13 cellular contexts compared by ENCODE assay signal in genomic region chr15:41832875-41833274, GRCh38. TPM values are rescaled to one million over a fixed set of nuclear protein-coding genes. Genes with fewer than 3 reads are reported as not detected.
DNase-seq lines count a peak whose midpoint lies in the region; ATAC-seq and TF ChIP-seq lines count a peak whose summit lies in the region.
"Had no signal": no experiment of that assay in that cellular context is flagged by ENCODE, and none has a peak within 500 bp of the region (broad histone marks: within the 10 kb centered on the region; RNA-seq: fewer than 3 reads in every experiment).

No MANE protein-coding gene starts in this region.

- H3K27ac Mint-ChIP-seq in activated naive CD4-positive, alpha-beta T cell treated with anti-CD3 and anti-CD28 coated beads for 36 hours, result no peak overlapping the region
- peak overlapping the region; percentile 98 for H3K27ac Mint-ChIP-seq in type B pancreatic cell
- H3K27ac Mint-ChIP-seq: HFFc6; T-helper 2 cell treated with Interferon-gamma antibody and Interleukin-4, amounts not matched to agents 5 μg/mL and 100 μg/mL, for 36 hours had no signal

- H3K9me3 ChIP-seq in PC-3 (ENCODE audit: low read length), result no peaks in the 10 kb centered on the region

- H3K4me1 ChIP-seq in PC-3 (ENCODE audit: insufficient read depth, low read length), result peaks cover 27% of the 10 kb centered on the region

- no peaks in the 10 kb centered on the region for H3K36me3 ChIP-seq in PC-3 (ENCODE audit: low read depth, low read length)

- no peaks in the 10 kb centered on the region for H3K9me2 ChIP-seq in PC-3 (replicated peaks; ENCODE audit: low read length)

- intact Hi-C loops in activated naive CD4-positive, alpha-beta T cell treated with anti-CD3 and anti-CD28 coated beads for 36 hours (cut with micrococcal nuclease), result no loop called here
- intact Hi-C loops in PC-3 (cut with micrococcal nuclease), result no loop called here

- TF ChIP-seq CTCF in PC-3 (conservative IDR thresholded peaks at IDR 0.05; ENCODE audit: low read depth, low read length), result no peak
- TF ChIP-seq CTCF in type B pancreatic cell (conservative IDR thresholded peaks at IDR 0.05), result no peak
- TF ChIP-seq CTCF in GM13977 (IDR thresholded peaks at IDR 0.05; ENCODE audit: extremely low read depth, insufficient read depth, missing control alignments), result no peak

- H3K4me3 Mint-ChIP-seq in activated naive CD4-positive, alpha-beta T cell treated with anti-CD3 and anti-CD28 coated beads for 36 hours, result no peak overlapping the region
- peak overlapping the region; percentile 77 for H3K4me3 Mint-ChIP-seq in type B pancreatic cell
- H3K4me3 Mint-ChIP-seq: HFFc6 had no signal

- peak; percentile 20 for DNase-seq in activated naive CD4-positive, alpha-beta T cell treated with anti-CD3 and anti-CD28 coated beads for 36 hours
- DNase-seq in activated naive CD4-positive, alpha-beta T cell (lab: John Stamatoyannopoulos, UW), result no peak
- DNase-seq in PC-3, result peak; percentile 81
- peak; percentile 18 for DNase-seq in germinal center (ENCODE audit: low spot score)
- no peak for DNase-seq in type B pancreatic cell (ENCODE audit: extremely low spot score, unreplicated experiment)
- DNase-seq in GM13977 (ENCODE audit: low spot score), result no peak
- DNase-seq: HFFc6; islet precursor cell; nucleus accumbens; stimulated activated CD4-positive, alpha-beta T cell treated with anti-CD3 and anti-CD28 coated beads, Interleukin-1b, Interleukin-23, amount 100 ng/mL, for 48 hours had no signal

- no peak overlapping the region; the same call in 1 of the 2 replicates for H3K9ac ChIP-seq in PC-3 (ENCODE audit: low read length)

- BruUV-seq in PC-3 (replicated peaks; lab: Mats Ljungman, UMichigan), result no TSS peak

- H2AFZ ChIP-seq in PC-3 (ENCODE audit: low read length), result no peak overlapping the region

- H3K36me3 Mint-ChIP-seq in activated naive CD4-positive, alpha-beta T cell treated with anti-CD3 and anti-CD28 coated beads for 36 hours (ENCODE audit: low read depth), result peaks cover 3% of the 10 kb centered on the region
- H3K36me3 Mint-ChIP-seq in type B pancreatic cell, result peaks cover 12% of the 10 kb centered on the region

- H3K4me1 Mint-ChIP-seq in activated naive CD4-positive, alpha-beta T cell treated with anti-CD3 and anti-CD28 coated beads for 36 hours (ENCODE audit: low read depth), result peaks cover 41% of the 10 kb centered on the region
- H3K4me1 Mint-ChIP-seq in type B pancreatic cell (ENCODE audit: unreplicated experiment), result peaks cover 21% of the 10 kb centered on the region

- no peaks in the 10 kb centered on the region for H3F3A ChIP-seq in PC-3 (ENCODE audit: low read length, unreplicated experiment)

- in situ Hi-C loops in GM13977 (cut with MboI; ENCODE audit: low pct_unique_long_range_greater_than_20kb, low sequenced_read_pairs, unreplicated experiment), result no loop called here

- H3K27me3 Mint-ChIP-seq in activated naive CD4-positive, alpha-beta T cell treated with anti-CD3 and anti-CD28 coated beads for 36 hours (ENCODE audit: low read depth), result no peaks in the 10 kb centered on the region
- H3K27me3 Mint-ChIP-seq in type B pancreatic cell, result no peaks in the 10 kb centered on the region

- H3K27ac ChIP-seq in PC-3 (ENCODE audit: low read length), result peak overlapping the region; percentile 63

- H3K4me3 ChIP-seq in PC-3 (ENCODE audit: low read length), result no peak overlapping the region

- H3K27me3 ChIP-seq in PC-3 (ENCODE audit: low read length), result no peaks in the 10 kb centered on the region

- no peaks in the 10 kb centered on the region for H4K20me1 ChIP-seq in PC-3 (ENCODE audit: low read length)

- ATAC-seq in PC-3 (peak; percentile 21), HG02759 (IDR thresholded peaks at IDR 0.05; ENCODE audit: unreplicated experiment) (no peak), HG03565 (IDR thresholded peaks at IDR 0.05; ENCODE audit: unreplicated experiment) (no peak)

- POLR2A ChIA-PET in PC-3 (lab: Charles Lee; ENCODE audit: unreplicated experiment), result no interaction called here

- H3K9me3 Mint-ChIP-seq in activated naive CD4-positive, alpha-beta T cell treated with anti-CD3 and anti-CD28 coated beads for 36 hours, result no peaks in the 10 kb centered on the region
- H3K9me3 Mint-ChIP-seq in type B pancreatic cell, result no peaks in the 10 kb centered on the region
- H3K9me3 Mint-ChIP-seq: HFFc6; T-helper 2 cell treated with Interferon-gamma antibody and Interleukin-4, amounts not matched to agents 5 μg/mL and 100 μg/mL, for 36 hours had no signal

- H3K79me2 ChIP-seq in PC-3 (ENCODE audit: low read length), result peaks cover 29% of the 10 kb centered on the region

- 0 out of 2 replicates have a peak overlapping the region, but pooled peaks have one; percentile 13 for H3K4me2 ChIP-seq in PC-3 (ENCODE audit: low read length)

- CTCF ChIA-PET in activated naive CD4-positive, alpha-beta T cell treated with anti-CD3 and anti-CD28 coated beads for 36 hours (lab: Charles Lee), result interaction anchor here (0.8 to 1.0 kb wide), 2 partner anchors 21 to 38 kb away, joined by 3 read pairs; no protein-coding TSS in a partner anchor
- CTCF ChIA-PET in PC-3 (lab: Charles Lee), result no interaction called here

RNA-seq across cellular contexts. Expression of gene JMJD7, which starts 5.0 kb away (rescaled TPM):
- total RNA-seq in activated naive CD4-positive, alpha-beta T cell treated with anti-CD3 and anti-CD28 coated beads for 36 hours, result 10 to 100 TPM; 18.7 to 19.8 TPM
- total RNA-seq in PC-3 (2014; rRNA removed) (8.1 and 13.7 TPM in 2 replicates), type B pancreatic cell (ENCODE audit: low replicate concordance) (29.0 and 51.7 TPM in 2 replicates)

RNA-seq across cellular contexts. Expression of gene PLA2G4B, which starts 5.8 kb away (rescaled TPM):
- 1 to 10 TPM; 9.0 to 9.7 TPM for total RNA-seq in activated naive CD4-positive, alpha-beta T cell treated with anti-CD3 and anti-CD28 coated beads for 36 hours
- total RNA-seq in PC-3 (2014; rRNA removed) (7.0 and 12.2 TPM in 2 replicates), type B pancreatic cell (ENCODE audit: low replicate concordance) (17.7 and 19.9 TPM in 2 replicates)

RNA-seq across cellular contexts. Expression of gene MAPKBP1, which starts 58.6 kb away (rescaled TPM):
- total RNA-seq in activated naive CD4-positive, alpha-beta T cell treated with anti-CD3 and anti-CD28 coated beads for 36 hours, result 10 to 100 TPM; 13.8 to 13.9 TPM
- total RNA-seq in PC-3 (2014; rRNA removed), result 23.8 and 29.1 TPM in 2 replicates
- 21.1 and 34.8 TPM in 2 replicates for total RNA-seq in type B pancreatic cell (ENCODE audit: low replicate concordance)

Comparison
In these comparisons a context has a peak if more than half of its experiments do, and no peak if none do; other contexts are left out.
1. DNase-seq: peak in activated naive CD4-positive, alpha-beta T cell treated with anti-CD3 and anti-CD28 coated beads for 36 hours (single experiment), PC-3 (single experiment) and germinal center (single experiment); none in activated naive CD4-positive, alpha-beta T cell (0 of 4), type B pancreatic cell (single experiment) and GM13977 (single experiment).